Comparison of ENCODE assay signal across 13 cellular contexts in the genomic region with DNA sequence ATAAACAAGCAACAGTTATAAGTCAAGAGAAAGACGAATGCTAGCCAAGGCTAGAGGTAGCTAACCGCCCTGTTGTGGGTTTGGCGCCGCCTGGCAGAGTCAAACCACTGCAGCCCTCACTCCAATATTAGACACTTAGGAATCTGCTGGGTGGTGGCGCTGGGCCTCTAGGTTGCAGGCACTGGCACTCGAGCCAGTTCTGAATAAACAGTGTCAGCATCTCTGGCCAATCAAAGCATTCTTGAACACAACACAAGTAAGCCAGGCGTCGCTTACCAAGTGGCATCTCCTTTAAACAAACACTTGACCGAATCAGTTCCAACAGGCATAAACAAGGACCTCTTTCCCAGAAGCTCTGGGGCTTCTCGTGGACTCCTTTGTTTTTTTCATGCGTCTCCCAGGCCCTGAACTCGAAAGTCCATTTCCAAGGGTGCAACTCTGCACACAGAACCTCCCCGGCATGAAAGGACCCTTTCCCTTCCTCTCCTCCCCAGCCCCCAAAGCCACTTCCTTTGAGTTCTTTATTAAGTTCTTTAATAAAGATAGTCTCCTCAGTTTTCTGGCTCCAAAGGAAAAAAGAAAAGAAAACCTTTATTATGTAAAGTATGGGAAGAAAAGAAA.
A peak's percentile ranks its signal among the peaks of the same experiment; 100 is the strongest.
DNase-seq lines count a peak whose midpoint lies in the region; ATAC-seq and TF ChIP-seq lines count a peak whose summit lies in the region.
"Had no signal": no experiment of that assay in that cellular context is flagged by ENCODE, and none has a peak within 500 bp of the region (broad histone marks: within the 10 kb centered on the region; RNA-seq: fewer than 3 reads in every experiment).

No MANE protein-coding gene starts in this region.

- no peaks in the 10 kb centered on the region for H3K27me3 ChIP-seq in ascending aorta
- H3K27me3 ChIP-seq in testis, result no peaks in the 10 kb centered on the region

- peaks cover 37% of the 10 kb centered on the region for H3K36me3 Mint-ChIP-seq in stimulated activated effector memory CD8-positive, alpha-beta T cell treated with anti-CD3 and anti-CD28 coated beads, Interleukin-12 subunit alpha, Interleukin-12 subunit beta, amount 100 ng/mL, for 72 hours

- H3K4me1 ChIP-seq in ascending aorta (peaks cover 0 to 34% of the 10 kb centered on the region in 2 donors), testis (peaks cover 28% of the 10 kb centered on the region)

- DNase-seq in H4 (ENCODE audit: low spot score), result peak; percentile 86
- DNase-seq in ascending aorta (ENCODE audit: low spot score in 2 of 2), result peak in 1 of 2 donors; percentile 87
- DNase-seq in stimulated activated effector memory CD8-positive, alpha-beta T cell treated with anti-CD3 and anti-CD28 coated beads, Interleukin-12 subunit alpha, Interleukin-12 subunit beta, amount 100 ng/mL, for 72 hours (ENCODE audit: low spot score in 2 of 2), result no peak
- DNase-seq in testis, result no peak
- no peak for DNase-seq in GOT3 (lab: John Stamatoyannopoulos, UW)
- no peak for DNase-seq in RPMI8226
- DNase-seq: activated CD4-positive, alpha-beta T cell treated with anti-CD3 and anti-CD28 coated beads, Interleukin-2, amount 50 U/mL, for 1 hour; activated naive CD8-positive, alpha-beta T cell treated with anti-CD3 and anti-CD28 coated beads, Interleukin-2, amount 10 ng/mL, durations not matched to agents 7 days and 5 days; foreskin fibroblast had no signal

- no peak overlapping the region for H3K4me3 Mint-ChIP-seq in stimulated activated effector memory CD8-positive, alpha-beta T cell treated with anti-CD3 and anti-CD28 coated beads, Interleukin-12 subunit alpha, Interleukin-12 subunit beta, amount 100 ng/mL, for 72 hours
- H3K4me3 Mint-ChIP-seq: activated naive CD8-positive, alpha-beta T cell treated with anti-CD3 and anti-CD28 coated beads, Interleukin-2, amount 10 ng/mL, durations not matched to agents 7 days and 5 days; natural killer cell treated with Interleukin-12 subunit alpha and Interleukin-12 subunit beta and Interleukin-15 and Interleukin-18, amount 100 ng/mL, for 72 hours had no signal

- H3K36me3 ChIP-seq in ascending aorta (peaks cover 7 to 23% of the 10 kb centered on the region in 2 donors), testis (ENCODE audit: low read depth, missing control alignments) (no peaks in the 10 kb centered on the region)

- peaks cover 12% of the 10 kb centered on the region for H3K9me3 Mint-ChIP-seq in stimulated activated effector memory CD8-positive, alpha-beta T cell treated with anti-CD3 and anti-CD28 coated beads, Interleukin-12 subunit alpha, Interleukin-12 subunit beta, amount 100 ng/mL, for 72 hours

- peak overlapping the region in 1 of 2 donors; percentile 34 for H3K4me3 ChIP-seq in ascending aorta
- H3K4me3 ChIP-seq in iPS-18c (ENCODE audit: insufficient read depth, low read depth, low read length), result peak overlapping the region; percentile 15; the same call in 1 of the 2 replicates
- no peak overlapping the region for H3K4me3 ChIP-seq in testis

- 71 to 74% methylated on average over 13 of the region's 13 CpGs for WGBS in testis, 2 donors

- peak; percentile 26 to 53 (median 36) for TF ChIP-seq CTCF in ascending aorta (IDR thresholded peaks at IDR 0.05)
- TF ChIP-seq CTCF in testis (IDR thresholded peaks at IDR 0.05), result no peak

- TF ChIP-seq POLR2A in testis (IDR thresholded peaks at IDR 0.05), result no peak

- ATAC-seq in stimulated activated effector memory CD8-positive, alpha-beta T cell treated with anti-CD3 and anti-CD28 coated beads, Interleukin-12 subunit alpha, Interleukin-12 subunit beta, amount 100 ng/mL, for 72 hours, result no peak
- no peak for ATAC-seq in HG03439 (IDR thresholded peaks at IDR 0.05; ENCODE audit: unreplicated experiment)
- ATAC-seq: natural killer cell treated with Interleukin-12 subunit alpha and Interleukin-12 subunit beta and Interleukin-15 and Interleukin-18, amount 100 ng/mL, for 72 hours had no signal

- peak overlapping the region; percentile 76 for H3K27ac Mint-ChIP-seq in stimulated activated effector memory CD8-positive, alpha-beta T cell treated with anti-CD3 and anti-CD28 coated beads, Interleukin-12 subunit alpha, Interleukin-12 subunit beta, amount 100 ng/mL, for 72 hours
- H3K27ac Mint-ChIP-seq: activated naive CD8-positive, alpha-beta T cell treated with anti-CD3 and anti-CD28 coated beads, Interleukin-2, amount 10 ng/mL, durations not matched to agents 7 days and 5 days; natural killer cell treated with Interleukin-12 subunit alpha and Interleukin-12 subunit beta and Interleukin-15 and Interleukin-18, amount 100 ng/mL, for 72 hours had no signal

- peak overlapping the region; percentile 74 to 75 for H3K27ac ChIP-seq in ascending aorta
- H3K27ac ChIP-seq in testis, result peak overlapping the region in 1 of 2 donors; percentile 36
- H3K27ac ChIP-seq: RWPE1 had no signal

- intact Hi-C loops in ascending aorta (cut with DNase I) (loop anchor here (2.0 to 5.0 kb wide), 2 partner anchors 36 to 174 kb away; no protein-coding TSS in a partner anchor), testis (cut with DNase I; ENCODE audit: low total_unique reads) (loop anchor here (10.0 kb wide), 1 partner anchor 76 kb away; no protein-coding TSS in a partner anchor)

- H3K9me3 ChIP-seq in ascending aorta (no peaks in the 10 kb centered on the region), iPS-18c (ENCODE audit: control insufficient read depth, insufficient read depth, low read length) (peaks cover 18% of the 10 kb centered on the region), testis (no peaks in the 10 kb centered on the region)

- peaks cover 39% of the 10 kb centered on the region for H3K4me1 Mint-ChIP-seq in stimulated activated effector memory CD8-positive, alpha-beta T cell treated with anti-CD3 and anti-CD28 coated beads, Interleukin-12 subunit alpha, Interleukin-12 subunit beta, amount 100 ng/mL, for 72 hours

Comparison
In these comparisons a context has a peak if more than half of its experiments do, and no peak if none do; other contexts are left out.
1. CTCF ChIP-seq: peak in ascending aorta (3 of 3); none in testis (0 of 3).